Comparison of ENCODE assay signal across 8 cellular contexts in genomic region chr6:32843979-32844838, GRCh38. TPM values are rescaled to one million over a fixed set of nuclear protein-coding genes. Genes with fewer than 3 reads are reported as not detected.
DNase-seq lines count a peak whose midpoint lies in the region; TF ChIP-seq lines count a peak whose summit lies in the region.

PSMB8 (minus strand) TSS chr6:32844047; CDS start chr6:32843996, 51 bp downstream.

- H3K23ac ChIP-seq in H9 (ENCODE audit: insufficient read length, low read depth, low read length): no peak within 1 kb of the TSS

- H2AK5ac ChIP-seq in H9 (ENCODE audit: insufficient read length, low read length): no peak within 1 kb of the TSS

- H3K4me3 Mint-ChIP-seq in H9 (peak within 1 kb of the TSS; percentile 87 to 92), nephron progenitor cell (peak within 1 kb of the TSS; percentile 82)
- H3K4me3 Mint-ChIP-seq in stimulated activated naive CD8-positive, alpha-beta T cell treated with anti-CD3 and anti-CD28 coated beads, Interleukin-15, Interleukin-2, amounts not matched to agents 100 ng/mL and 50 ng/mL, for 24 hours: peak within 1 kb of the TSS; percentile 99

- no peaks in the 10 kb centered on the region for H4K20me1 ChIP-seq in H9 (ENCODE audit: control insufficient read depth, insufficient read depth, insufficient read length)

- no peak within 1 kb of the TSS for H3K56ac ChIP-seq in H9 (ENCODE audit: insufficient read length, low read depth, low read length)

- no peak within 1 kb of the TSS for H4K8ac ChIP-seq in H9 (replicated peaks; ENCODE audit: insufficient read length, low read depth, low read length)

- WGBS in H9 (ENCODE audit: extremely low coverage, insufficient read length, low lambda C conversion rate): no CpG with 5 or more reads among the region's 40 CpGs

- H3K27ac ChIP-seq in H9 (ENCODE audit: insufficient read length, low read depth, low read length): no peak within 1 kb of the TSS

- DNase-seq in G401 (ENCODE audit: low spot score) (peak; percentile 98), H9 (peak; percentile 98), MG63 (peak; percentile 100), SHP77 treated with DMSO at 0.1 percent for 48 hours (lab: John Stamatoyannopoulos, UW) (peak; percentile 96), fibroblast of the conjunctiva (ENCODE audit: low read depth) (peak; percentile 88), nephron progenitor cell (peak; percentile 95)
- peak; percentile 99 for DNase-seq in activated effector memory CD4-positive, alpha-beta T cell treated with anti-CD3 and anti-CD28 coated beads, Interleukin-2, amount 50 U/mL, for 16 hours

- TF ChIP-seq CTCF in H9 (conservative IDR thresholded peaks at IDR 0.05) (peak; percentile 21; the same call in 1 of the 3 replicates), nephron progenitor cell (IDR thresholded peaks at IDR 0.05) (no peak)

- peak within 1 kb of the TSS; percentile 94 for H3K18ac ChIP-seq in H9 (ENCODE audit: insufficient read length, low read depth, low read length)

- H2BK120ac ChIP-seq in H9 (ENCODE audit: low read depth, low read length, poor library complexity, severe bottlenecking): no peak within 1 kb of the TSS

- peak within 1 kb of the TSS in 1 of 3 experiments; percentile 86; a peak in 3 of 7 replicates for H3K27ac Mint-ChIP-seq in H9
- H3K27ac Mint-ChIP-seq in nephron progenitor cell: no peak within 1 kb of the TSS
- peak within 1 kb of the TSS; percentile 99 for H3K27ac Mint-ChIP-seq in stimulated activated naive CD8-positive, alpha-beta T cell treated with anti-CD3 and anti-CD28 coated beads, Interleukin-15, Interleukin-2, amounts not matched to agents 100 ng/mL and 50 ng/mL, for 24 hours

- H3K9me3 ChIP-seq in H9 (ENCODE audit: control insufficient read depth, low read depth, low read length) (no peaks in the 10 kb centered on the region), MG63 (no peaks in the 10 kb centered on the region)

- no peaks in the 10 kb centered on the region for H3K79me1 ChIP-seq in H9 (ENCODE audit: insufficient read depth, low read depth, low read length, poor library complexity, severe bottlenecking)

- no peak within 1 kb of the TSS for H2BK5ac ChIP-seq in H9 (ENCODE audit: insufficient read length, low read length)

- peaks cover 0 to 46% (median 12%) of the 10 kb centered on the region in 3 experiments; a peak in 5 of 7 replicates for H3K36me3 Mint-ChIP-seq in H9 (ENCODE audit: insufficient read depth in 1 of 3, low read depth in 3 of 3)
- no peaks in the 10 kb centered on the region for H3K36me3 Mint-ChIP-seq in nephron progenitor cell (ENCODE audit: low read depth)
- H3K36me3 Mint-ChIP-seq in stimulated activated naive CD8-positive, alpha-beta T cell treated with anti-CD3 and anti-CD28 coated beads, Interleukin-15, Interleukin-2, amounts not matched to agents 100 ng/mL and 50 ng/mL, for 24 hours (ENCODE audit: low read depth): peaks cover 95% of the 10 kb centered on the region

- peaks cover 80% of the 10 kb centered on the region for H3K36me3 ChIP-seq in MG63

- peak within 1 kb of the TSS; percentile 35 for H3K9ac ChIP-seq in H9 (ENCODE audit: extremely low read depth, insufficient read length, low read length)

- no peak within 1 kb of the TSS for H2BK12ac ChIP-seq in H9 (ENCODE audit: insufficient read length, low read depth, low read length)

- no peak within 1 kb of the TSS for H2BK15ac ChIP-seq in H9 (ENCODE audit: low read depth, low read length)

- H2AFZ ChIP-seq in H9 (ENCODE audit: low read length): peak within 1 kb of the TSS; percentile 59

- H3K79me2 ChIP-seq in H9 (ENCODE audit: insufficient read depth, low read length): no peaks in the 10 kb centered on the region

- no peak within 1 kb of the TSS for H4K5ac ChIP-seq in H9 (ENCODE audit: insufficient read length, low read depth, low read length)

- peak within 1 kb of the TSS; percentile 63 for H3K4me2 ChIP-seq in H9 (ENCODE audit: insufficient read depth, insufficient read length, low read length)

- peak within 1 kb of the TSS; percentile 90; the same call in 1 of the 2 replicates for H3K14ac ChIP-seq in H9 (ENCODE audit: insufficient read depth, low read length)

- no peak within 1 kb of the TSS for H4K91ac ChIP-seq in H9 (ENCODE audit: insufficient read length, low read depth, low read length)

- no peak within 1 kb of the TSS for H2BK20ac ChIP-seq in H9 (ENCODE audit: low read depth, low read length, poor library complexity, severe bottlenecking)

- no peaks in the 10 kb centered on the region for H3K9me3 Mint-ChIP-seq in H9
- H3K9me3 Mint-ChIP-seq in nephron progenitor cell: peaks cover 3% of the 10 kb centered on the region
- H3K9me3 Mint-ChIP-seq in stimulated activated naive CD8-positive, alpha-beta T cell treated with anti-CD3 and anti-CD28 coated beads, Interleukin-15, Interleukin-2, amounts not matched to agents 100 ng/mL and 50 ng/mL, for 24 hours: no peaks in the 10 kb centered on the region

- H3K23me2 ChIP-seq in H9 (ENCODE audit: insufficient read length, low read depth, low read length, poor library complexity, severe bottlenecking): peaks cover 11% of the 10 kb centered on the region

- H3K4ac ChIP-seq in H9 (ENCODE audit: low read depth, low read length): no peak within 1 kb of the TSS

- in situ Hi-C loops in G401 (cut with HindIII; ENCODE audit: low sequenced_read_pairs): no loop called here

- H3K27me3 Mint-ChIP-seq in H9 (ENCODE audit: low read depth): peaks cover 26% of the 10 kb centered on the region
- H3K27me3 Mint-ChIP-seq in nephron progenitor cell (ENCODE audit: low read depth, poor library complexity): peaks cover 100% of the 10 kb centered on the region
- H3K27me3 Mint-ChIP-seq in stimulated activated naive CD8-positive, alpha-beta T cell treated with anti-CD3 and anti-CD28 coated beads, Interleukin-15, Interleukin-2, amounts not matched to agents 100 ng/mL and 50 ng/mL, for 24 hours: no peaks in the 10 kb centered on the region

- peak within 1 kb of the TSS; percentile 74 for H3K4me3 ChIP-seq in MG63

- H3K4me1 Mint-ChIP-seq in H9 (peaks cover 3% of the 10 kb centered on the region in 2 experiments), nephron progenitor cell (peaks cover 14% of the 10 kb centered on the region)
- peaks cover 88% of the 10 kb centered on the region for H3K4me1 Mint-ChIP-seq in stimulated activated naive CD8-positive, alpha-beta T cell treated with anti-CD3 and anti-CD28 coated beads, Interleukin-15, Interleukin-2, amounts not matched to agents 100 ng/mL and 50 ng/mL, for 24 hours (ENCODE audit: low read depth)

- no peak within 1 kb of the TSS for H3T11ph ChIP-seq in H9 (ENCODE audit: low read length)

- no peaks in the 10 kb centered on the region for H3K27me3 ChIP-seq in H9 (ENCODE audit: insufficient read depth, low read length)
- no peaks in the 10 kb centered on the region for H3K27me3 ChIP-seq in MG63

- H3K4me1 ChIP-seq in H9 (ENCODE audit: insufficient read depth, low read length): peaks cover 2% of the 10 kb centered on the region; the same call in 1 of the 2 replicates

RNA-seq across cellular contexts. Expression of gene PSMB8, which starts in this region (rescaled TPM):
- total RNA-seq in G401 (2014; rRNA removed; shearing (Covaris generic)): not detected in 2 replicates
- total RNA-seq in H9 (2021): 17.6 and 19.1 TPM in 2 replicates
- 164 and 166 TPM in 2 replicates for total RNA-seq in MG63 (2014; rRNA removed; shearing (Covaris generic); ENCODE audit: low replicate concordance)

Comparison
In these comparisons a context has a peak if more than half of its experiments do, and no peak if none do; other contexts are left out.
1. RNA of gene PSMB8 (total RNA-seq): 164 to 166 TPM in MG63 and 17.6 to 19.1 TPM in H9; not detected in G401; every median in the first group is over 10 times any median in the second.
2. Peak in DNase-seq in G401; RNA of the gene not detected or under 1 TPM.
3. Peak in every context shown above with its lines, with median percentiles within 50 percentile points of each other: DNase-seq and H3K4me3 Mint-ChIP-seq.